In the genomic region with DNA sequence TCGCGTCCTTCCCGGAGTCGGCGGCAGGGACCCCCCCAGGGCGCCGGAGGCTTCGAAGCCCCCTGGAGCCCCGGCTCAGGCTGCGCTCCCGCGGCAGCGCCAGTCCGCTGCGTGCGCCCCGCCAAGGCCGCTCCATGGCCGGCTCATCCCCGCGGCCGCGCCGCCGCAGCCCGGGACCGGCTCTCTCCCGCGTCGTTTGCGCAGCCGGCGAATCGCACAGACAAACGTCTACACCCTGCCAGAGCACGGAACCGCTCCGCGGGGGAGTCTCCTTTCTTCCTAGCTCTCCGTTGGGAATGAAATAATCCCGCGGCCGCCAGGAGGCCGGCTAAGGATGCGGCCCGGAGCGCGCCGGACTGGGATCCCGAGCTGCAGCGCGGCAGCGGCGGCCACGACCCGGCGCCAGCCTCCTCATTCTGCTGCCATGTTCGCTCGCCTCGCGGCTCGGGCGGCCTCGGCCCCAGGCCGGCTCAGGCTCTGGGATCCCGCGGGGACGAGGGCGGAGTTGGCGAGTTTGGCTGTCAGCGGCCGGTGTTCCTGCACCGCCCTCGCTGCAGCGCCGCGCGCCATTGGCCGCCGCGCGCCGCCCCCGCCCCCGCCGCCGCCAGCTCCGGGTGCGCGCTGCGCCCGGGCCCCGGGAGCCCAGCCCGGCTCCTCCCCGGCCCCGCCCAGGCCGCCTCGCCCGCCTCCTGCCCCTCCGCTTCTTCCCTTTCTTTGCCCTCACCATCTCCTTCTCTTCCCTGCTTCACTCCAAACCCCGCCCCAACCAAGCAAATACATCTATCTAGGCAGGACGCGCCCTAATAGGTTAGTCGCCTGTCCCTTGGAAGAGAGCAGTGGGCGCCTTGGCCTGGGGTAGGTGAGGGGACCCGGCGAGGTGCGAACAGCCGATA, we compare ENCODE assay signal across 8 cellular contexts. TPM values are rescaled to one million over a fixed set of nuclear protein-coding genes. Genes with fewer than 3 reads are reported as not detected.
DNase-seq lines count a peak whose midpoint lies in the region; ATAC-seq and TF ChIP-seq lines count a peak whose summit lies in the region.

A gene with protein sequence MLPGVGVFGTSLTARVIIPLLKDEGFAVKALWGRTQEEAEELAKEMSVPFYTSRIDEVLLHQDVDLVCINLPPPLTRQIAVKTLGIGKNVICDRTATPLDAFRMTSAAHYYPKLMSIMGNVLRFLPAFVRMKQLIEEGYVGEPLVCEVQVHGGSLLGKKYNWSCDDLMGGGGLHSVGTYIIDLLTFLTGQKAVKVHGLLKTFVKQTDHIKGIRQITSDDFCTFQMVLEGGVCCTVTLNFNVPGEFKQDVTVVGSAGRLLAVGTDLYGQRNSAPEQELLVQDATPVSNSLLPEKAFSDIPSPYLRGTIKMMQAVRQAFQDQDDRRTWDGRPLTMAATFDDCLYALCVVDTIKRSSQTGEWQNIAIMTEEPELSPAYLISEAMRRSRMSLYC (minus strand): TSS at position 479 of the 893 bp plus-strand sequence. CDS start 710 bp downstream, outside the sequence.

- H3K4me3 Mint-ChIP-seq in endothelial cell (ENCODE audit: unreplicated experiment) (peak within 1 kb of the TSS; percentile 99), mesothelial cell of epicardium (peak within 1 kb of the TSS; percentile 78)

- no peak within 1 kb of the TSS for H3K27ac Mint-ChIP-seq in endothelial cell (ENCODE audit: unreplicated experiment)
- peak within 1 kb of the TSS; percentile 44 for H3K27ac Mint-ChIP-seq in mesothelial cell of epicardium

- peaks cover 38% of the 10 kb centered on the region for H3K4me1 Mint-ChIP-seq in endothelial cell (ENCODE audit: unreplicated experiment)
- H3K4me1 Mint-ChIP-seq in mesothelial cell of epicardium, result peaks cover 17% of the 10 kb centered on the region

- H3K27me3 Mint-ChIP-seq in endothelial cell (ENCODE audit: unreplicated experiment), result peaks cover 13% of the 10 kb centered on the region
- H3K27me3 Mint-ChIP-seq in mesothelial cell of epicardium (ENCODE audit: low read depth), result peaks cover 49% of the 10 kb centered on the region

- peak; percentile 76 for ATAC-seq in GM19467 (IDR thresholded peaks at IDR 0.05; ENCODE audit: unreplicated experiment)

- H3K9me3 Mint-ChIP-seq in endothelial cell (ENCODE audit: unreplicated experiment) (no peaks in the 10 kb centered on the region), mesothelial cell of epicardium (no peaks in the 10 kb centered on the region)

- TF ChIP-seq CTCF in endothelial cell (IDR thresholded peaks at IDR 0.05; ENCODE audit: unreplicated experiment) (peak; percentile 44), mesothelial cell of epicardium (IDR thresholded peaks at IDR 0.05; ENCODE audit: unreplicated experiment) (no peak)

- H3K36me3 Mint-ChIP-seq in endothelial cell (ENCODE audit: low read depth, unreplicated experiment) (peaks cover 25% of the 10 kb centered on the region), mesothelial cell of epicardium (no peaks in the 10 kb centered on the region)

- DNase-seq in COLO668 (lab: John Stamatoyannopoulos, UW; ENCODE audit: unreplicated experiment) (peak; percentile 84), HPDE6-E6E7 (ENCODE audit: extremely low spot score) (peak; percentile 83), NOMO-1 (lab: John Stamatoyannopoulos, UW; ENCODE audit: unreplicated experiment in 2 of 2) (peak; percentile 79 to 89), endothelial cell (ENCODE audit: low spot score) (peak; percentile 79), mesothelial cell of epicardium (ENCODE audit: low spot score in 2 of 2, unreplicated experiment in 2 of 2) (peak; percentile 57 to 78)
- peak; percentile 78 for DNase-seq in activated CD8-positive, alpha-beta memory T cell treated with anti-CD3 and anti-CD28 coated beads, Interleukin-2, amount 50 U/mL, for 4 hours
- peak; percentile 53 to 54 for DNase-seq in stimulated activated CD8-positive, alpha-beta memory T cell treated with anti-CD3 and anti-CD28 coated beads, Interleukin-2, amount 100 ng/mL, for 1 hour (ENCODE audit: low read depth in 2 of 2)

RNA-seq across cellular contexts. Expression of the gene that starts here (rescaled TPM):
- 47.6 TPM for total RNA-seq in endothelial cell (ENCODE audit: unreplicated experiment)
- total RNA-seq in mesothelial cell of epicardium, result 3.5 to 4.8 TPM (median 4.0 TPM) in 3 replicates

Comparison
In these comparisons a context has a peak if more than half of its experiments do, and no peak if none do; other contexts are left out.
1. Peak in every context shown above with its lines: DNase-seq and ATAC-seq.